In the genomic region with DNA sequence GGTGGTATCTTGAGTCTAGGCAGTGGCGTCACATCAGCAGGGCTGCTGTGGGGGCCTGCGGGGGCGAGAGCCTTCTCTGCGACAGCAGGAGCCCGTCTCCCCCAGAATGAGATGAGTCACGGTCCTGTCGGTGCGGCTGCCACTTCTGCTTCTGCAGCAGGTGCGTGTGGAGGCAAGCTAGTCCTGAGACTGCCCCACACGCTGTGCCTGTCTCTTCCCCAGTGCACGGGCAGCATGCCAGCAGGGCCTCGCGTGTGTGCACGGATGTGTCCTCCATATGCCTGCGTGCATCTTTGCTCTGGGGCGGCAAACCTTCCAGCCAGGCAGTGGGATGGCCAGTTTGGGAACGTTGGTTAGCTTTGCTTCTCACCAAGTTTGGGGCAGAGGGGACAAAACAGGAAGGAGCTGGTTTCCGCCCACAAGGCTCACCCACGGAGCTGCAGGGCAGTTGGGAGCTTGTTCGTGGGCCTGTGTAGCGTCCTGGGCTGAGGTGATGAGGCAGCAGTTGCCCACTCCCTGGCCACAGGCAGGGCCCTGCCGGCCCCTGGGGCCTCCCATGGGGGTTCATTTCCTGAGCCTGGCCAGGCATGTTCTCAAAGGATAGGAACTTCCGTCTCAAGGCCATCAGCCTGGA, we compare ENCODE assay signal across 7 cellular contexts.
A peak's percentile ranks its signal among the peaks of the same experiment; 100 is the strongest.
DNase-seq lines count a peak whose midpoint lies in the region; ATAC-seq and TF ChIP-seq lines count a peak whose summit lies in the region.

No MANE protein-coding gene starts in this region.

- no peaks in the 10 kb centered on the region for H3K27me3 ChIP-seq in right cardiac atrium (ENCODE audit: control insufficient read depth, insufficient read depth)

- peak; percentile 5 to 71 (median 51) for DNase-seq in activated naive CD4-positive, alpha-beta T cell (lab: John Stamatoyannopoulos, UW)
- DNase-seq in right cardiac atrium (peak; percentile 71 to 91 (median 90)), glomerular visceral epithelial cell (ENCODE audit: extremely low spot score) (no peak)
- DNase-seq in stimulated activated CD4-positive, alpha-beta T cell treated with anti-CD3 and anti-CD28 coated beads, Interleukin-2, amount 100 ng/mL, for 4 hours (ENCODE audit: low read depth), result peak; percentile 83

- no peak overlapping the region for H3K4me3 ChIP-seq in right cardiac atrium (ENCODE audit: low read length)

- H3K27ac ChIP-seq in right cardiac atrium (ENCODE audit: low read length), result no peak overlapping the region

- H3K4me1 ChIP-seq in right cardiac atrium (ENCODE audit: control insufficient read depth, insufficient read depth, low read length), result peaks cover 14% of the 10 kb centered on the region

- H3K9me3 ChIP-seq in right cardiac atrium (ENCODE audit: control insufficient read depth, low read length), result no peaks in the 10 kb centered on the region

- in situ Hi-C loops in GM18951 (cut with MboI; ENCODE audit: low sequenced_read_pairs, unreplicated experiment), result no loop called here

- intact Hi-C loops in right cardiac atrium (cut with DNase I), result no loop called here

- 30% methylated on average over 23 of the region's 23 CpGs for WGBS in right cardiac atrium

- peak; percentile 80 for ATAC-seq in HG03064 (IDR thresholded peaks at IDR 0.05; ENCODE audit: low read depth, unreplicated experiment)
- ATAC-seq in right cardiac atrium, result peak; percentile 46 to 56

- TF ChIP-seq POLR2A in GM18951 (IDR thresholded peaks at IDR 0.05; ENCODE audit: extremely low read depth, insufficient read depth, insufficient read length) (peak; percentile 55), Raji (IDR thresholded peaks at IDR 0.05; ENCODE audit: insufficient read depth, low read depth, low read length) (peak; percentile 62)
